ENCODE assay signal across 8 cellular contexts in the genomic region with DNA sequence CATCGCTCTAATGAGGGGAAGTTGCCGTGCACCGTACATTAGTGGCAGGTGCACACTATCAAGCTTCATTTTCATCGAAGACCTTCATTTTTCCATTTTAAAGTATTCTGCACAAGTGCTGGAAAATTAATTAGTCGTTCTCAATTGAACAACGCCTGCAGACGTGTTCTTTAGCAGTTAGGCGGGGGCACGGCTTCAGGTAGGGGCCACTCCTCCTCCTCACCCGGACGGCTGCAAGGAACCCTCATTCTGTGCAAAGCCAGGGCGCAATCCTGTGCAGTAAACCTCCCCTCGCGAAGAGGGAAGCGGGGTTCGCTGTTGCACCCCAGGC. TPM values are rescaled to one million over a fixed set of nuclear protein-coding genes. Genes with fewer than 3 reads are reported as not detected.
DNase-seq lines count a peak whose midpoint lies in the region; ATAC-seq and TF ChIP-seq lines count a peak whose summit lies in the region.

No MANE protein-coding gene starts in this region.

- DNase-seq in WERI-Rb-1 (no peak), right cardiac atrium (no peak), skeletal muscle cell (ENCODE audit: low read depth) (no peak), ecto neural progenitor cell (ENCODE audit: low spot score) (no peak), HK-2 (ENCODE audit: unreplicated experiment) (no peak)

- H3K9me3 ChIP-seq in WERI-Rb-1 (ENCODE audit: severe bottlenecking) (no peaks in the 10 kb centered on the region), right cardiac atrium (ENCODE audit: control insufficient read depth, low read length) (no peaks in the 10 kb centered on the region)

- no peak for TF ChIP-seq CTCF in WERI-Rb-1 (IDR thresholded peaks at IDR 0.05; ENCODE audit: low read depth, low read length)

- peak overlapping the region; percentile 27 for H3K4me3 ChIP-seq in WERI-Rb-1 (ENCODE audit: low read depth, low read length)
- peak overlapping the region; percentile 50 for H3K4me3 ChIP-seq in right cardiac atrium (ENCODE audit: low read length)
- peak overlapping the region; percentile 43 for H3K4me3 ChIP-seq in skeletal muscle cell (ENCODE audit: low read depth, low read length)

- H3K4me1 ChIP-seq in right cardiac atrium (ENCODE audit: control insufficient read depth, insufficient read depth, low read length) = no peaks in the 10 kb centered on the region

- intact Hi-C loops in right cardiac atrium (cut with DNase I) = loop anchor here (2.0 to 10.0 kb wide), 9 partner anchors 60 to 1068 kb away; no protein-coding TSS in a partner anchor

- WGBS in right cardiac atrium = 32% methylated on average over 16 of the region's 16 CpGs

- no peaks in the 10 kb centered on the region for H3K27me3 ChIP-seq in WERI-Rb-1 (ENCODE audit: insufficient read depth, low read depth, severe bottlenecking)
- no peaks in the 10 kb centered on the region for H3K27me3 ChIP-seq in right cardiac atrium (ENCODE audit: control insufficient read depth, insufficient read depth)

- ATAC-seq in GM21423 (IDR thresholded peaks at IDR 0.05; ENCODE audit: unreplicated experiment) (peak; percentile 21), right cardiac atrium (no peak), HG03159 (IDR thresholded peaks at IDR 0.05; ENCODE audit: unreplicated experiment) (no peak), HG02588 (IDR thresholded peaks at IDR 0.05; ENCODE audit: unreplicated experiment) (no peak)

- H3K27ac ChIP-seq in WERI-Rb-1 = no peak overlapping the region
- no peak overlapping the region for H3K27ac ChIP-seq in right cardiac atrium (ENCODE audit: low read length)

- no peaks in the 10 kb centered on the region for H3K36me3 ChIP-seq in WERI-Rb-1

RNA-seq across cellular contexts. Expression of a gene that starts 39.7 kb away (rescaled TPM):
- total RNA-seq in right cardiac atrium = 100 to 1,000 TPM; 108 to 127 (median 113) TPM
- 15.9 TPM for polyA plus RNA-seq in right cardiac atrium
